In the genomic region with DNA sequence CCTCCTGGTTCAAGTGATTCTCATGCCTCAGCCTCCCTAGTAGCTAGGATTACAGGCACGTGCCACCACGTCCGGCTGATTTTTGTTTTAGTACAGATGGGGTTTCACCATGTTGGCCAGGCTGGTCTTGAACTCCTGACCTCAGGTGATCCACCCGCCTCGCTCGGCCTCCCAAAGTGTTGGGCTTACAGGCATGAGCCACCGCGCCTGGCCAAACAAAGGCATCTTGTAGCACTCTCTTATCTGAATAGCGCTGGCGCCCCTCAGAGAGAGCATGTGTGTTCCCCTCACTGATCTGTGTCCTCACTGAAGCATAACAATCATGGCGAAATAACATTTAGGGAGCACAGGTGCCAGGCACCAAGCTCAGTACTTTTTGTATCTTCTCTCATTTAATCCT, we compare ENCODE assay signal across 2 cellular contexts.
TF ChIP-seq lines count a peak whose summit lies in the region.

No MANE protein-coding gene starts in this region.

TF ChIP-seq in HepG2, 621 proteins besides CTCF, POLR2A, EP300 and RAD21:
- TF ChIP-seq, protein P1, sequence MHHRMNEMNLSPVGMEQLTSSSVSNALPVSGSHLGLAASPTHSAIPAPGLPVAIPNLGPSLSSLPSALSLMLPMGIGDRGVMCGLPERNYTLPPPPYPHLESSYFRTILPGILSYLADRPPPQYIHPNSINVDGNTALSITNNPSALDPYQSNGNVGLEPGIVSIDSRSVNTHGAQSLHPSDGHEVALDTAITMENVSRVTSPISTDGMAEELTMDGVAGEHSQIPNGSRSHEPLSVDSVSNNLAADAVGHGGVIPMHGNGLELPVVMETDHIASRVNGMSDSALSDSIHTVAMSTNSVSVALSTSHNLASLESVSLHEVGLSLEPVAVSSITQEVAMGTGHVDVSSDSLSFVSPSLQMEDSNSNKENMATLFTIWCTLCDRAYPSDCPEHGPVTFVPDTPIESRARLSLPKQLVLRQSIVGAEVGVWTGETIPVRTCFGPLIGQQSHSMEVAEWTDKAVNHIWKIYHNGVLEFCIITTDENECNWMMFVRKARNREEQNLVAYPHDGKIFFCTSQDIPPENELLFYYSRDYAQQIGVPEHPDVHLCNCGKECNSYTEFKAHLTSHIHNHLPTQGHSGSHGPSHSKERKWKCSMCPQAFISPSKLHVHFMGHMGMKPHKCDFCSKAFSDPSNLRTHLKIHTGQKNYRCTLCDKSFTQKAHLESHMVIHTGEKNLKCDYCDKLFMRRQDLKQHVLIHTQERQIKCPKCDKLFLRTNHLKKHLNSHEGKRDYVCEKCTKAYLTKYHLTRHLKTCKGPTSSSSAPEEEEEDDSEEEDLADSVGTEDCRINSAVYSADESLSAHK (CRISPR knock-in tag; IDR thresholded peaks at IDR 0.05; ENCODE audit: borderline replicate concordance), result no peak
- TF ChIP-seq SMAD3 (CRISPR knock-in tag; IDR thresholded peaks at IDR 0.05) (no peak), ZBTB4 (CRISPR knock-in tag; IDR thresholded peaks at IDR 0.05; ENCODE audit: borderline replicate concordance) (peak; percentile 57; the same call in 1 of the 2 replicates), ZBTB33 (CRISPR knock-in tag; IDR thresholded peaks at IDR 0.05) (peak; percentile 98), ZNF432 (CRISPR knock-in tag; IDR thresholded peaks at IDR 0.05; ENCODE audit: borderline replicate concordance) (no peak), ZNF354B (CRISPR knock-in tag; IDR thresholded peaks at IDR 0.05) (no peak), ZNF124 (CRISPR knock-in tag; IDR thresholded peaks at IDR 0.05) (no peak), ZBTB38 (CRISPR knock-in tag; IDR thresholded peaks at IDR 0.05) (0 out of 2 replicates have a peak, but pooled peaks have one; percentile 44), ZNF496 (CRISPR knock-in tag; IDR thresholded peaks at IDR 0.05; ENCODE audit: insufficient replicate concordance) (no peak)
- TF ChIP-seq, protein P2, sequence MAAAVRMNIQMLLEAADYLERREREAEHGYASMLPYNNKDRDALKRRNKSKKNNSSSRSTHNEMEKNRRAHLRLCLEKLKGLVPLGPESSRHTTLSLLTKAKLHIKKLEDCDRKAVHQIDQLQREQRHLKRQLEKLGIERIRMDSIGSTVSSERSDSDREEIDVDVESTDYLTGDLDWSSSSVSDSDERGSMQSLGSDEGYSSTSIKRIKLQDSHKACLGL (CRISPR knock-in tag; IDR thresholded peaks at IDR 0.05), result no peak
TF ChIP-seq in HepG2: peak in this region for 3.

TF ChIP-seq in GM12891, 5 proteins besides CTCF, POLR2A, EP300 and RAD21:
- no peak for TF ChIP-seq POLR2AphosphoS5 (IDR thresholded peaks at IDR 0.05; ENCODE audit: low read depth, low read length)
- no peak for TF ChIP-seq SPI1 (IDR thresholded peaks at IDR 0.05; ENCODE audit: low read depth, low read length)
- TF ChIP-seq TAF1 (IDR thresholded peaks at IDR 0.05; ENCODE audit: low read depth, low read length), result no peak
- TF ChIP-seq POU2F2 (IDR thresholded peaks at IDR 0.05; ENCODE audit: low read depth, low read length), result no peak
- TF ChIP-seq PAX5 (IDR thresholded peaks at IDR 0.05; ENCODE audit: insufficient read depth, low read length, severe bottlenecking), result no peak
